ENCODE assay signal across 17 cellular contexts in the genomic region with DNA sequence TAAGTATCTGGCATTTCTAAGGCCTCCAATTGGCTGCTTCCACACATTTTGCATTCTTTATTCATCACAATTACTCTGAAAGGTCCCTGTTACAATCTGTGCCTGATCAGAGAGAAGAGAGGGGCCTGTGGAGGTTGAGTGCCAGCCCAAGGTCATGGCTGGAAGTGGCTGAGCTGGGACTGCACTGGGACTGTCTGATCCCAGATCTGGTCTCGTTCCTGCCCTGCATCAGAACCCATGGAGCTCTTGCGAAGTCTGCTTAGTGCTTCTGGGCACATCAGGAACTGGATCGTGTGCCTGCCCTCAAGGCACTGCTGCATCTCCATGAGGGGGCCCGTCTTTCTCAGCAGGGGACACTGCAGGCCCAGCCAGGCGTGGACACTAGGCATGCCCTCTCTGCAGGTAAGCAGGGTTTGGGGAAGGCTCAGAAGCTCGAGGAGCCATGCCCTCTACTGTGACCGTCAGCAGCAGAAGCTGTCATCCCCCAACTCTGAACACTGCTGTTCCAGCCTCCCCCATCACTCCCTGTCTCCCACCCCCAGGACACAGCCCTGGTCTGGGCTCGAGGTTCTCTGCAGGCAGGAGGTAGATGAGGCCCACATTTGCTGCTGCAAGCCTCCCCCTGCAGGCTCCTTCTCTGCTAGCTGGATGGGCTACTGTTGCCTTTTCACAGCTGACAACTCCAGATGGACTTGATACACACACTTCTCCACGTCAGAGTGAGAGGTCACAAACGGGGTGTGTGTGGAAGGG.
DNase-seq lines count a peak whose midpoint lies in the region; ATAC-seq and TF ChIP-seq lines count a peak whose summit lies in the region.
"Had no signal": no experiment of that assay in that cellular context is flagged by ENCODE, and none has a peak within 500 bp of the region (broad histone marks: within the 10 kb centered on the region; RNA-seq: fewer than 3 reads in every experiment).

No MANE protein-coding gene starts in this region.

- DNase-seq in Right ventricle myocardium inferior (ENCODE audit: missing footprints) (no peak), left ventricle myocardium inferior (no peak), Peyer's patch (peak in 2 of 3 donors; percentile 29 to 39), glutamatergic neuron (no peak), sciatic nerve (ENCODE audit: low spot score) (peak; percentile 40), GM20000 (ENCODE audit: low spot score) (no peak), T-helper 17 cell (no peak), UCSD-AML1 (lab: John Stamatoyannopoulos, UW; ENCODE audit: unreplicated experiment) (no peak)
- DNase-seq: DMS79, HFFc6, NCI-H1417, NCI-H1930, NCI-H526 had no signal

- H3K27me3 Mint-ChIP-seq in glutamatergic neuron (ENCODE audit: unreplicated experiment), result peaks cover 11% of the 10 kb centered on the region
- peaks cover 24% of the 10 kb centered on the region for H3K27me3 Mint-ChIP-seq in T-helper 17 cell

- intact Hi-C loops in Right ventricle myocardium inferior (cut with DNase I) (no loop called here), left ventricle myocardium inferior (cut with micrococcal nuclease) (no loop called here), sciatic nerve (cut with DNase I) (no loop called here)

- H3K4me3 Mint-ChIP-seq in glutamatergic neuron (ENCODE audit: unreplicated experiment), result peak overlapping the region; percentile 25
- no peak overlapping the region for H3K4me3 Mint-ChIP-seq in T-helper 17 cell
- H3K4me3 Mint-ChIP-seq: CD8-positive, alpha-beta memory T cell; HFFc6 had no signal

- no peak for TF ChIP-seq CTCF in left ventricle myocardium inferior (IDR thresholded peaks at IDR 0.05; ENCODE audit: borderline replicate concordance)
- no peak for TF ChIP-seq CTCF in Peyer's patch (IDR thresholded peaks at IDR 0.05)
- TF ChIP-seq CTCF in glutamatergic neuron (IDR thresholded peaks at IDR 0.05; ENCODE audit: partially characterized antibody, unreplicated experiment), result no peak
- no peak for TF ChIP-seq CTCF in GM20000 (IDR thresholded peaks at IDR 0.05; ENCODE audit: extremely low read depth, missing control alignments)

- peaks cover 20% of the 10 kb centered on the region for H3K9me3 Mint-ChIP-seq in glutamatergic neuron (ENCODE audit: unreplicated experiment)

- H3K4me1 Mint-ChIP-seq in glutamatergic neuron (ENCODE audit: low read depth, unreplicated experiment) (peaks cover 23% of the 10 kb centered on the region), T-helper 17 cell (no peaks in the 10 kb centered on the region)
- H3K4me1 Mint-ChIP-seq: CD8-positive, alpha-beta memory T cell had no signal

- peak; percentile 51 for ATAC-seq in Right ventricle myocardium inferior
- ATAC-seq in sciatic nerve, result peak; percentile 25
- no peak for ATAC-seq in T-helper 17 cell
- ATAC-seq: A549 had no signal

- H3K27ac ChIP-seq in left ventricle myocardium inferior (replicated peaks) (no peak overlapping the region), Peyer's patch (no peak overlapping the region)
- H3K27ac ChIP-seq: A549, BLaER1, PC-9 had no signal

- H3K4me1 ChIP-seq in left ventricle myocardium inferior (peaks cover 4% of the 10 kb centered on the region), Peyer's patch (no peaks in the 10 kb centered on the region)
- H3K4me1 ChIP-seq: A549 had no signal

- H3K27ac Mint-ChIP-seq in glutamatergic neuron (ENCODE audit: unreplicated experiment) (peak overlapping the region; percentile 92), T-helper 17 cell (no peak overlapping the region)
- H3K27ac Mint-ChIP-seq: HFFc6 had no signal

- TF ChIP-seq POLR2A in Peyer's patch (IDR thresholded peaks at IDR 0.05), result no peak

- H3K27me3 ChIP-seq in left ventricle myocardium inferior (ENCODE audit: low read depth) (peaks cover 19% of the 10 kb centered on the region), Peyer's patch (no peaks in the 10 kb centered on the region)

- H3K9me3 ChIP-seq in left ventricle myocardium inferior (replicated peaks) (peaks cover 9% of the 10 kb centered on the region), Peyer's patch (no peaks in the 10 kb centered on the region), T-helper 17 cell (ENCODE audit: control insufficient read depth, low read length, poor library complexity, severe bottlenecking) (no peaks in the 10 kb centered on the region)
- H3K9me3 ChIP-seq: A549 had no signal

- H3K4me3 ChIP-seq in left ventricle myocardium inferior (no peak overlapping the region), Peyer's patch (no peak overlapping the region)
- H3K4me3 ChIP-seq: A549, BLaER1, PC-9 had no signal

- peaks cover 10% of the 10 kb centered on the region for H3K36me3 Mint-ChIP-seq in glutamatergic neuron (ENCODE audit: unreplicated experiment)
- H3K36me3 Mint-ChIP-seq in T-helper 17 cell (ENCODE audit: low read depth), result no peaks in the 10 kb centered on the region
- H3K36me3 Mint-ChIP-seq: CD8-positive, alpha-beta memory T cell had no signal

- H3K36me3 ChIP-seq in left ventricle myocardium inferior (no peaks in the 10 kb centered on the region), Peyer's patch (no peaks in the 10 kb centered on the region)
- H3K36me3 ChIP-seq: BLaER1 had no signal

Comparison
In these comparisons a context has a peak if more than half of its experiments do, and no peak if none do; other contexts are left out.
1. DNase-seq: peak in Peyer's patch (2 of 3) and sciatic nerve (single experiment); none in Right ventricle myocardium inferior (single experiment), left ventricle myocardium inferior (single experiment), glutamatergic neuron (single experiment), GM20000 (single experiment), T-helper 17 cell (0 of 3) and UCSD-AML1 (single experiment).